In genomic region chr12:94640134-94640928, GRCh38 we compare ENCODE assay signal across 8 cellular contexts. TPM values are rescaled to one million over a fixed set of nuclear protein-coding genes. Genes with fewer than 3 reads are reported as not detected.
DNase-seq lines count a peak whose midpoint lies in the region; ATAC-seq and TF ChIP-seq lines count a peak whose summit lies in the region.

No MANE protein-coding gene starts in this region.

- H3K36me3 Mint-ChIP-seq in stimulated activated naive CD8-positive, alpha-beta T cell treated with anti-CD3 and anti-CD28 coated beads, Interleukin-15, Interleukin-2, amounts not matched to agents 100 ng/mL and 50 ng/mL, for 24 hours (ENCODE audit: low read depth), result no peaks in the 10 kb centered on the region

- CTCF ChIA-PET in mammary epithelial cell (lab: Charles Lee; ENCODE audit: low non-redundant PET), result no interaction called here

- no peaks in the 10 kb centered on the region for H3K9me3 Mint-ChIP-seq in stimulated activated naive CD8-positive, alpha-beta T cell treated with anti-CD3 and anti-CD28 coated beads, Interleukin-15, Interleukin-2, amounts not matched to agents 100 ng/mL and 50 ng/mL, for 24 hours

- H3K4me1 Mint-ChIP-seq in stimulated activated naive CD8-positive, alpha-beta T cell treated with anti-CD3 and anti-CD28 coated beads, Interleukin-15, Interleukin-2, amounts not matched to agents 100 ng/mL and 50 ng/mL, for 24 hours (ENCODE audit: low read depth), result peaks cover 39% of the 10 kb centered on the region

- in situ Hi-C loops in GM13977 (cut with MboI; ENCODE audit: low pct_unique_long_range_greater_than_20kb, low sequenced_read_pairs, unreplicated experiment), result no loop called here
- in situ Hi-C loops in mammary epithelial cell (cut with MboI; ENCODE audit: low sequenced_read_pairs in 2 of 2), result no loop called here

- H4K20me1 ChIP-seq in mammary epithelial cell (ENCODE audit: insufficient read depth, low read length), result no peaks in the 10 kb centered on the region

- no peak overlapping the region for H3K4me3 Mint-ChIP-seq in stimulated activated naive CD8-positive, alpha-beta T cell treated with anti-CD3 and anti-CD28 coated beads, Interleukin-15, Interleukin-2, amounts not matched to agents 100 ng/mL and 50 ng/mL, for 24 hours

- H3K4me2 ChIP-seq in mammary epithelial cell (ENCODE audit: insufficient read depth, low read depth, low read length), result no peak overlapping the region

- H3K27ac ChIP-seq in mammary epithelial cell (ENCODE audit: insufficient read depth, low read depth, low read length), result peak overlapping the region; percentile 88

- intact Hi-C loops in mammary epithelial cell (cut with micrococcal nuclease), result loop anchor here (10.0 kb wide), 1 partner anchor 344 kb away; no protein-coding TSS in a partner anchor

- TF ChIP-seq CTCF in GM13977 (IDR thresholded peaks at IDR 0.05; ENCODE audit: extremely low read depth, insufficient read depth, missing control alignments), result no peak
- no peak for TF ChIP-seq CTCF in mammary epithelial cell (conservative IDR thresholded peaks at IDR 0.05 in 1 of 2, IDR thresholded peaks at IDR 0.05 in 1 of 2; ENCODE audit: extremely low read depth in 1 of 2, insufficient read depth in 1 of 2, low read depth in 1 of 2, low read length in 2 of 2)

- 24% methylated on average over 9 of the region's 10 CpGs for WGBS in mammary epithelial cell (ENCODE audit: low coverage, missing lambda C conversion rate)

- H3K27me3 Mint-ChIP-seq in stimulated activated naive CD8-positive, alpha-beta T cell treated with anti-CD3 and anti-CD28 coated beads, Interleukin-15, Interleukin-2, amounts not matched to agents 100 ng/mL and 50 ng/mL, for 24 hours, result peaks cover 26% of the 10 kb centered on the region

- BruUV-seq in mammary epithelial cell (replicated peaks; lab: Mats Ljungman, UMichigan), result TSS peak; percentile 7

- peak overlapping the region; percentile 16 for H3K9ac ChIP-seq in mammary epithelial cell (ENCODE audit: insufficient read depth, low read length)

- peak; percentile 88 for ATAC-seq in GM21717 (IDR thresholded peaks at IDR 0.05; ENCODE audit: unreplicated experiment)

- dilution Hi-C loops in mammary epithelial cell (cut with HindIII; ENCODE audit: low sequenced_read_pairs), result no loop called here

- peaks cover 42% of the 10 kb centered on the region for H3K79me2 ChIP-seq in mammary epithelial cell (ENCODE audit: insufficient read depth, low read length)

- no peaks in the 10 kb centered on the region for H3K9me3 ChIP-seq in mammary epithelial cell (replicated peaks; ENCODE audit: insufficient read depth, low read length)

- no peak overlapping the region for H3K4me3 ChIP-seq in mammary epithelial cell (replicated peaks in 1 of 3; ENCODE audit: insufficient read depth in 1 of 3, low read depth in 2 of 3, low read length in 3 of 3)

- peaks cover 39% of the 10 kb centered on the region for H3K4me1 ChIP-seq in mammary epithelial cell (ENCODE audit: insufficient read depth, low read length)

- DNase-seq in GM13977 (ENCODE audit: low spot score), result peak; percentile 65
- peak; percentile 85 for DNase-seq in M059J (ENCODE audit: low read depth)
- DNase-seq in mammary epithelial cell, result peak; percentile 97
- no peak for DNase-seq in amniotic stem cell (lab: John Stamatoyannopoulos, UW)
- no peak for DNase-seq in SW 1271 (lab: John Stamatoyannopoulos, UW)
- DNase-seq in NK-92 treated with Interleukin-12 subunit alpha and Interleukin-12 subunit beta, amount 100 ng/mL, for 24 hours (lab: John Stamatoyannopoulos, UW), result no peak

- H2AFZ ChIP-seq in mammary epithelial cell (ENCODE audit: low read depth, low read length), result peak overlapping the region; percentile 18

- no peaks in the 10 kb centered on the region for H3K27me3 ChIP-seq in mammary epithelial cell (ENCODE audit: insufficient read depth, low read length)

- peak overlapping the region; percentile 5 for H3K27ac Mint-ChIP-seq in stimulated activated naive CD8-positive, alpha-beta T cell treated with anti-CD3 and anti-CD28 coated beads, Interleukin-15, Interleukin-2, amounts not matched to agents 100 ng/mL and 50 ng/mL, for 24 hours

- no peaks in the 10 kb centered on the region for H3K36me3 ChIP-seq in mammary epithelial cell (ENCODE audit: insufficient read depth, low read length)

RNA-seq across cellular contexts. Expression of gene TMCC3, which starts 10.0 kb away (rescaled TPM):
- 0.12 and 0.54 TPM in 2 replicates for total RNA-seq in M059J (2014; rRNA removed; shearing (Covaris generic))
- 10 to 100 TPM in 1 of 2 donors, 1 to 10 TPM in 1; 1.3 to 22.7 TPM for total RNA-seq in mammary epithelial cell
- 9.3 TPM for polyA plus RNA-seq in mammary epithelial cell
- 10.5 TPM for polyA minus RNA-seq in mammary epithelial cell

Comparison
In these comparisons a context has a peak if more than half of its experiments do, and no peak if none do; other contexts are left out.
1. DNase-seq: peak in GM13977 (single experiment), M059J (single experiment) and mammary epithelial cell (single experiment); none in amniotic stem cell (single experiment), SW 1271 (0 of 2) and NK-92 treated with Interleukin-12 subunit alpha and Interleukin-12 subunit beta, amount 100 ng/mL, for 24 hours (single experiment).